23 cellular contexts compared by ENCODE assay signal in genomic region chr4:82192153-82192552, GRCh38.
DNase-seq lines count a peak whose midpoint lies in the region; ATAC-seq, FAIRE-seq and TF ChIP-seq lines count a peak whose summit lies in the region.
"Had no signal": no experiment of that assay in that cellular context is flagged by ENCODE, and none has a peak within 500 bp of the region (broad histone marks: within the 10 kb centered on the region; RNA-seq: fewer than 3 reads in every experiment).

No MANE protein-coding gene starts in this region.

- no peak overlapping the region for H4K8ac ChIP-seq in trophoblast cell (ENCODE audit: low read depth, low read length)

- no peak overlapping the region for H2BK5ac ChIP-seq in trophoblast cell (ENCODE audit: low read depth, low read length, poor library complexity)

- H2AK5ac ChIP-seq in trophoblast cell (ENCODE audit: low read length), result no peak overlapping the region

- H4K12ac ChIP-seq in trophoblast cell (ENCODE audit: low read depth, low read length), result no peak overlapping the region

- no peak overlapping the region for H3K9ac ChIP-seq in trophoblast cell (ENCODE audit: low read length)
- H3K9ac ChIP-seq: BLaER1 treated with 17β-estradiol and CSF1 and Interleukin-3, amounts not matched to agents 10 nM and 100 nM had no signal

- H3K4ac ChIP-seq in trophoblast cell (ENCODE audit: low read depth, low read length), result no peak overlapping the region

- H3K79me1 ChIP-seq in trophoblast cell (ENCODE audit: low read length), result no peaks in the 10 kb centered on the region

- no peak overlapping the region for H4K91ac ChIP-seq in trophoblast cell (ENCODE audit: low read depth, low read length)

- no CpG with 5 or more reads among the region's 7 CpGs for WGBS in trophoblast cell (ENCODE audit: extremely low coverage, insufficient coverage, insufficient read length)

- no peaks in the 10 kb centered on the region for H3K36me3 ChIP-seq in bronchial epithelial cell (ENCODE audit: control insufficient read depth, insufficient read depth, low read length)
- no peaks in the 10 kb centered on the region for H3K36me3 ChIP-seq in trophoblast cell (ENCODE audit: control insufficient read depth in 1 of 2, insufficient read depth in 2 of 2, low read length in 2 of 2)
- H3K36me3 ChIP-seq: BLaER1 treated with 17β-estradiol and CSF1 and Interleukin-3, amounts not matched to agents 10 nM and 100 nM had no signal

- H3K4me3 ChIP-seq in bronchial epithelial cell (ENCODE audit: low read depth, low read length) (no peak overlapping the region), trophoblast cell (ENCODE audit: low read depth, low read length) (no peak overlapping the region)
- H3K4me3 ChIP-seq: A549; BLaER1 treated with 17β-estradiol and CSF1 and Interleukin-3, amounts not matched to agents 10 nM and 100 nM had no signal

- H3K4me3 Mint-ChIP-seq in T-helper 17 cell, result peak overlapping the region; percentile 39
- no peak overlapping the region for H3K4me3 Mint-ChIP-seq in activated T-cell treated with anti-CD3 and anti-CD28 coated beads, Interleukin-2, amount 50 U/mL, for 4 hours
- H3K4me3 Mint-ChIP-seq: B cell; CD4-positive, alpha-beta T cell; CD8-positive, alpha-beta memory T cell had no signal

- no peaks in the 10 kb centered on the region for H3K4me1 ChIP-seq in trophoblast cell (ENCODE audit: control insufficient read depth in 1 of 2, insufficient read depth in 2 of 2, low read length in 2 of 2)
- H3K4me1 ChIP-seq: A549; BLaER1 treated with 17β-estradiol and CSF1 and Interleukin-3, amounts not matched to agents 10 nM and 100 nM; Caco-2 had no signal

- H3K23ac ChIP-seq in trophoblast cell (ENCODE audit: low read length), result peak overlapping the region; percentile 8

- no peak overlapping the region for H3K18ac ChIP-seq in trophoblast cell (ENCODE audit: low read length)

- peaks cover 2% of the 10 kb centered on the region for H3K4me1 Mint-ChIP-seq in T-helper 17 cell
- no peaks in the 10 kb centered on the region for H3K4me1 Mint-ChIP-seq in activated T-cell treated with anti-CD3 and anti-CD28 coated beads, Interleukin-2, amount 50 U/mL, for 4 hours (ENCODE audit: low read depth)
- H3K4me1 Mint-ChIP-seq: B cell; CD8-positive, alpha-beta memory T cell had no signal

- peak; percentile 55 for FAIRE-seq in bronchial epithelial cell (lab: Jason Lieb, UNC)
- FAIRE-seq: A549, D721Med, G401.6, GM12891, GM19239 had no signal

- no peak overlapping the region for H2AFZ ChIP-seq in trophoblast cell (ENCODE audit: insufficient read depth, low read length, poor library complexity)

- H3K79me2 ChIP-seq in trophoblast cell (ENCODE audit: control insufficient read depth, insufficient read depth, low read length, poor library complexity), result no peaks in the 10 kb centered on the region

- H3K4me2 ChIP-seq in trophoblast cell (ENCODE audit: low read length), result no peak overlapping the region
- H3K4me2 ChIP-seq: A549; BLaER1 treated with 17β-estradiol and CSF1 and Interleukin-3, amounts not matched to agents 10 nM and 100 nM had no signal

- TF ChIP-seq CTCF in bronchial epithelial cell (IDR thresholded peaks at IDR 0.05; ENCODE audit: insufficient read depth, low read length, severe bottlenecking), result no peak

- H3K9me3 ChIP-seq in T-helper 17 cell (ENCODE audit: control insufficient read depth, low read length, poor library complexity, severe bottlenecking) (no peaks in the 10 kb centered on the region), trophoblast cell (ENCODE audit: insufficient read depth, low read depth, low read length) (no peaks in the 10 kb centered on the region)
- H3K9me3 ChIP-seq: A549; BLaER1 treated with 17β-estradiol and CSF1 and Interleukin-3, amounts not matched to agents 10 nM and 100 nM; Caco-2 had no signal

- peaks cover 4% of the 10 kb centered on the region for H3K27me3 Mint-ChIP-seq in T-helper 17 cell
- H3K27me3 Mint-ChIP-seq in activated T-cell treated with anti-CD3 and anti-CD28 coated beads, Interleukin-2, amount 50 U/mL, for 4 hours (ENCODE audit: low read depth), result no peaks in the 10 kb centered on the region
- H3K27me3 Mint-ChIP-seq: CD4-positive, alpha-beta T cell had no signal

- DNase-seq in NCI-H69 (lab: John Stamatoyannopoulos, UW) (peak; percentile 3), T-helper 17 cell (no peak), bronchial epithelial cell (ENCODE audit: low read depth) (no peak), trophoblast cell (no peak)
- DNase-seq in activated T-cell treated with anti-CD3 and anti-CD28 coated beads, Interleukin-2, amount 50 U/mL, for 4 hours, result no peak
- DNase-seq: AML-193; Caco-2; Calu3; CD4-positive, alpha-beta T cell; CD8-positive, alpha-beta memory T cell; DMS79 treated with DMSO at 0.1 percent for 48 hours; GF-D8 had no signal

- H3K9me3 Mint-ChIP-seq in activated T-cell treated with anti-CD3 and anti-CD28 coated beads, Interleukin-2, amount 50 U/mL, for 4 hours, result peaks cover 4% of the 10 kb centered on the region

- H2BK120ac ChIP-seq in trophoblast cell (ENCODE audit: insufficient read depth, low read length, poor library complexity), result no peak overlapping the region

- H3K27me3 ChIP-seq in bronchial epithelial cell (ENCODE audit: control insufficient read depth, insufficient read depth, low read length) (no peaks in the 10 kb centered on the region), trophoblast cell (ENCODE audit: insufficient read depth, low read length) (no peaks in the 10 kb centered on the region)
- H3K27me3 ChIP-seq: BLaER1 treated with 17β-estradiol and CSF1 and Interleukin-3, amounts not matched to agents 10 nM and 100 nM had no signal

- H3K27ac ChIP-seq in trophoblast cell (ENCODE audit: low read depth, low read length), result no peak overlapping the region
- H3K27ac ChIP-seq: 22Rv1; A549; BLaER1 treated with 17β-estradiol and CSF1 and Interleukin-3, amounts not matched to agents 10 nM and 100 nM; C4-2B had no signal

- H3K14ac ChIP-seq in trophoblast cell (ENCODE audit: low read length), result no peak overlapping the region

- no peaks in the 10 kb centered on the region for H3K36me3 Mint-ChIP-seq in T-helper 17 cell (ENCODE audit: low read depth)
- H3K36me3 Mint-ChIP-seq in activated T-cell treated with anti-CD3 and anti-CD28 coated beads, Interleukin-2, amount 50 U/mL, for 4 hours (ENCODE audit: insufficient read depth), result no peaks in the 10 kb centered on the region
- H3K36me3 Mint-ChIP-seq: CD8-positive, alpha-beta memory T cell had no signal

- ATAC-seq in T-helper 17 cell (no peak), HG02970 (IDR thresholded peaks at IDR 0.05; ENCODE audit: low FRiP score, unreplicated experiment) (no peak), HG03354 (IDR thresholded peaks at IDR 0.05; ENCODE audit: poor library complexity, severe bottlenecking, unreplicated experiment) (no peak)
- no peak for ATAC-seq in activated T-cell treated with anti-CD3 and anti-CD28 coated beads, Interleukin-2, amount 50 U/mL, for 4 hours
- ATAC-seq: A549 had no signal

- H2BK12ac ChIP-seq in trophoblast cell (ENCODE audit: low read length), result no peak overlapping the region

- peak overlapping the region; percentile 19 for H3K27ac Mint-ChIP-seq in T-helper 17 cell
- H3K27ac Mint-ChIP-seq: B cell; CD4-positive, alpha-beta T cell had no signal
